In genomic region chr7:57327081-57327480, GRCh38 we compare ENCODE assay signal across 33 cellular contexts.
A peak's percentile ranks its signal among the peaks of the same experiment; 100 is the strongest.
DNase-seq lines count a peak whose midpoint lies in the region; ATAC-seq and TF ChIP-seq lines count a peak whose summit lies in the region.
"Had no signal": no experiment of that assay in that cellular context is flagged by ENCODE, and none has a peak within 500 bp of the region (broad histone marks: within the 10 kb centered on the region; RNA-seq: fewer than 3 reads in every experiment).

No MANE protein-coding gene starts in this region.

- H3K36me3 Mint-ChIP-seq in chondrocyte (ENCODE audit: low read depth) (peaks cover 2% of the 10 kb centered on the region), endothelial cell (ENCODE audit: low read depth, unreplicated experiment) (peaks cover 30% of the 10 kb centered on the region)
- H3K36me3 Mint-ChIP-seq: CD14-positive monocyte; CD4-positive, CD25-positive, alpha-beta regulatory T cell; CD8-positive, alpha-beta T cell had no signal

- H3K27ac Mint-ChIP-seq in chondrocyte (ENCODE audit: unreplicated experiment): no peak overlapping the region
- H3K27ac Mint-ChIP-seq in endothelial cell (ENCODE audit: unreplicated experiment): no peak overlapping the region
- H3K27ac Mint-ChIP-seq: B cell; CD14-positive monocyte; CD4-positive, alpha-beta memory T cell; CD4-positive, alpha-beta T cell; CD4-positive, CD25-positive, alpha-beta regulatory T cell; CD8-positive, alpha-beta memory T cell; CD8-positive, alpha-beta T cell had no signal

- H3K4me3 Mint-ChIP-seq in chondrocyte (ENCODE audit: unreplicated experiment) (no peak overlapping the region), endothelial cell (ENCODE audit: unreplicated experiment) (peak overlapping the region; percentile 69)
- H3K4me3 Mint-ChIP-seq: B cell; CD14-positive monocyte; CD4-positive, alpha-beta memory T cell; CD4-positive, alpha-beta T cell; CD4-positive, CD25-positive, alpha-beta regulatory T cell; CD8-positive, alpha-beta memory T cell; CD8-positive, alpha-beta T cell had no signal

- intact Hi-C loops in upper lobe of right lung (cut with DNase I): no loop called here

- H3K4me1 Mint-ChIP-seq in chondrocyte (ENCODE audit: low read depth) (no peaks in the 10 kb centered on the region), endothelial cell (ENCODE audit: unreplicated experiment) (peaks cover 2% of the 10 kb centered on the region)
- H3K4me1 Mint-ChIP-seq: B cell; CD14-positive monocyte; CD4-positive, alpha-beta memory T cell; CD8-positive, alpha-beta memory T cell had no signal

- no peaks in the 10 kb centered on the region for H3K27me3 ChIP-seq in upper lobe of right lung
- H3K27me3 ChIP-seq: BE2C; BLaER1; BLaER1 treated with 17β-estradiol and CSF1 and Interleukin-3, amounts not matched to agents 10 nM and 100 nM had no signal

- DNase-seq in chondrocyte (ENCODE audit: low spot score): peak; percentile 2
- DNase-seq in endothelial cell (ENCODE audit: low spot score): no peak
- peak; percentile 0 for DNase-seq in upper lobe of right lung
- DNase-seq in MV-4-11 (lab: John Stamatoyannopoulos, UW): no peak
- no peak for DNase-seq in NCI-H526 treated with DMSO at 0.1 percent for 48 hours (lab: John Stamatoyannopoulos, UW)
- DNase-seq: 8988T; ACHN; AML-193; BE2C; C1 segment of cervical spinal cord; Caco-2; Calu3; CD4-positive, alpha-beta memory T cell; CD4-positive, alpha-beta T cell; CD4-positive, CD25-positive, alpha-beta regulatory T cell; CD8-positive, alpha-beta memory T cell; CD8-positive, alpha-beta T cell; COR-L47; DMS 273 treated with DMSO at 0.1 percent for 48 hours; DMS153; DMS53; DMS79; DMS79 treated with DMSO at 0.1 percent for 48 hours; DND-41; EL had no signal

- no peaks in the 10 kb centered on the region for H3K4me1 ChIP-seq in upper lobe of right lung
- H3K4me1 ChIP-seq: A549; BE2C; BLaER1; BLaER1 treated with 17β-estradiol and CSF1 and Interleukin-3, amounts not matched to agents 10 nM and 100 nM; Caco-2 had no signal

- H3K9me3 Mint-ChIP-seq in chondrocyte (ENCODE audit: low read depth): peaks cover 67% of the 10 kb centered on the region
- peaks cover 65% of the 10 kb centered on the region for H3K9me3 Mint-ChIP-seq in endothelial cell (ENCODE audit: unreplicated experiment)

- no peak overlapping the region for H3K27ac ChIP-seq in upper lobe of right lung
- H3K27ac ChIP-seq: 22Rv1; A549; BLaER1; BLaER1 treated with 17β-estradiol and CSF1 and Interleukin-3, amounts not matched to agents 10 nM and 100 nM; C4-2B had no signal

- TF ChIP-seq CTCF in chondrocyte (IDR thresholded peaks at IDR 0.05) (no peak), endothelial cell (IDR thresholded peaks at IDR 0.05; ENCODE audit: unreplicated experiment) (no peak), upper lobe of right lung (IDR thresholded peaks at IDR 0.05) (no peak)

- H3K9me3 ChIP-seq in upper lobe of right lung: no peaks in the 10 kb centered on the region
- H3K9me3 ChIP-seq: A549, BE2C, Caco-2 had no signal

- no peak for ATAC-seq in upper lobe of right lung
- ATAC-seq in GM18858 (IDR thresholded peaks at IDR 0.05; ENCODE audit: unreplicated experiment): no peak
- ATAC-seq: A549; CD8-positive, alpha-beta T cell had no signal

- H3K4me3 ChIP-seq in upper lobe of right lung: no peak overlapping the region
- H3K4me3 ChIP-seq: A549; BLaER1; BLaER1 treated with 17β-estradiol and CSF1 and Interleukin-3, amounts not matched to agents 10 nM and 100 nM had no signal

- H3K36me3 ChIP-seq in upper lobe of right lung: no peaks in the 10 kb centered on the region
- H3K36me3 ChIP-seq: BE2C; BLaER1; BLaER1 treated with 17β-estradiol and CSF1 and Interleukin-3, amounts not matched to agents 10 nM and 100 nM had no signal

- H3K27me3 Mint-ChIP-seq in chondrocyte (ENCODE audit: low read depth) (no peaks in the 10 kb centered on the region), endothelial cell (ENCODE audit: unreplicated experiment) (peaks cover 20% of the 10 kb centered on the region)
- H3K27me3 Mint-ChIP-seq: B cell; CD4-positive, alpha-beta memory T cell; CD4-positive, alpha-beta T cell; CD4-positive, CD25-positive, alpha-beta regulatory T cell; CD8-positive, alpha-beta memory T cell had no signal

Comparison
In these comparisons a context has a peak if more than half of its experiments do, and no peak if none do; other contexts are left out.
1. DNase-seq: peak in chondrocyte (single experiment) and upper lobe of right lung (single experiment); none in endothelial cell (single experiment), MV-4-11 (single experiment) and NCI-H526 treated with DMSO at 0.1 percent for 48 hours (single experiment).